7 cellular contexts compared by ENCODE assay signal in the genomic region with DNA sequence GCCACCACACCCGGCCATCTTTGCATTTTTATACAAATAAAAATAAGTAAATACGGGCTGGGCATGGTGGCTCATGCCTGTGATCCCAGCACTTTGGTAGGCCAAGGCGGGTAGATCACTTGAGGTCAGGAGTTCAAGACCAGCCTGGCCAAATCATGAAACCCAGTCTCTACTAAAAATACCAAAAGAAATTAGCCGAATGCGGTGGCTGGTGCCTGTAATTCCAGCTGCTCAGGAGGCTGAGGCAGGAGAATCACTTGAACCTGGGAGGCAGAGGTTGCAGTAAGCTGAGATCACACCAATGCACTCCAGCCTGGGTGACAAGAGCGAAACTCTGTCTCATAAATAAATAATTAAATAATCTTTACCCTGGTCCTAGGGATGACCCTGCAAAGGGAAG. TPM values are rescaled to one million over a fixed set of nuclear protein-coding genes. Genes with fewer than 3 reads are reported as not detected.
DNase-seq lines count a peak whose midpoint lies in the region; ATAC-seq and TF ChIP-seq lines count a peak whose summit lies in the region.
"Not testable (repeated sequence)": the region's sequence is repeated elsewhere in the genome, so short reads cannot be mapped to it uniquely, and the experiment has no call there.

No MANE protein-coding gene starts in this region.

- H3K9me3 ChIP-seq in Panc1 (ENCODE audit: control insufficient read depth, insufficient read depth, low read depth, low read length); RWPE2 (ENCODE audit: severe bottlenecking); endodermal cell (ENCODE audit: control insufficient read depth, low read length); right lobe of liver; stomach: not testable (repeated sequence)

- ATAC-seq in Panc1; RWPE2 (ENCODE audit: low read depth); activated naive CD8-positive, alpha-beta T cell treated with anti-CD3 and anti-CD28 coated beads, Interleukin-2, amount 10 ng/mL, durations not matched to agents 7 days and 5 days (ENCODE audit: low read depth); right lobe of liver: not testable (repeated sequence)

- not testable (repeated sequence) for H3K36me3 ChIP-seq in Panc1 (ENCODE audit: control insufficient read depth, insufficient read depth, low read length); RWPE2 (ENCODE audit: low read depth); endodermal cell (ENCODE audit: control insufficient read depth, insufficient read depth, low read length); right lobe of liver; stomach

- H3K4me3 Mint-ChIP-seq in activated naive CD8-positive, alpha-beta T cell treated with anti-CD3 and anti-CD28 coated beads, Interleukin-2, amount 10 ng/mL, durations not matched to agents 7 days and 5 days; endodermal cell: not testable (repeated sequence)

- not testable (repeated sequence) for H3K4me3 ChIP-seq in Panc1 (ENCODE audit: low read depth in 2 of 2, low read length in 2 of 2); RWPE2 (ENCODE audit: severe bottlenecking); endodermal cell (ENCODE audit: low read length); right lobe of liver; stomach

- not testable (repeated sequence) for H3K9ac ChIP-seq in endodermal cell (ENCODE audit: extremely low read depth, low read length, poor library complexity, severe bottlenecking)

- not testable (repeated sequence) for H3K27ac Mint-ChIP-seq in activated naive CD8-positive, alpha-beta T cell treated with anti-CD3 and anti-CD28 coated beads, Interleukin-2, amount 10 ng/mL, durations not matched to agents 7 days and 5 days; endodermal cell

- H3K9me3 Mint-ChIP-seq in activated naive CD8-positive, alpha-beta T cell treated with anti-CD3 and anti-CD28 coated beads, Interleukin-2, amount 10 ng/mL, durations not matched to agents 7 days and 5 days; endodermal cell: not testable (repeated sequence)

- H3K27me3 ChIP-seq in Panc1 (ENCODE audit: control insufficient read depth, insufficient read depth, low read length); RWPE2 (ENCODE audit: insufficient read depth, poor library complexity, severe bottlenecking); endodermal cell (ENCODE audit: control insufficient read depth, insufficient read depth, low read length, poor library complexity, severe bottlenecking); right lobe of liver; stomach: not testable (repeated sequence)

- peak overlapping the region; percentile 100 for H3K27ac ChIP-seq in Panc1 (ENCODE audit: low read length)
- not testable (repeated sequence) for H3K27ac ChIP-seq in RWPE2 (ENCODE audit: poor library complexity, severe bottlenecking); endodermal cell (ENCODE audit: low read depth, low read length); right lobe of liver; stomach

- BruUV-seq in Panc1 (replicated peaks; lab: Mats Ljungman, UMichigan): not testable (repeated sequence)

- peaks cover 47% of the 10 kb centered on the region for H3K4me1 ChIP-seq in Panc1 (ENCODE audit: control insufficient read depth, insufficient read depth, low read length)
- peaks cover 24% of the 10 kb centered on the region for H3K4me1 ChIP-seq in RWPE2 (ENCODE audit: insufficient read depth, poor library complexity, severe bottlenecking)
- H3K4me1 ChIP-seq in endodermal cell (ENCODE audit: control insufficient read depth, insufficient read depth, low read length); right lobe of liver: not testable (repeated sequence)
- peaks cover 6 to 29% (median 12%) of the 10 kb centered on the region in 4 donors for H3K4me1 ChIP-seq in stomach

- DNase-seq in Panc1 (ENCODE audit: low read depth, low spot score): not testable (repeated sequence)
- peak; percentile 42 for DNase-seq in RWPE2 (ENCODE audit: low spot score)
- DNase-seq in activated naive CD8-positive, alpha-beta T cell treated with anti-CD3 and anti-CD28 coated beads, Interleukin-2, amount 10 ng/mL, durations not matched to agents 7 days and 5 days: peak; percentile 5
- DNase-seq in endodermal cell: peak; percentile 24
- DNase-seq in right lobe of liver: peak in 2 of 3 donors; percentile 11 to 24
- peak; percentile 9 for DNase-seq in posterior vena cava (ENCODE audit: low spot score)
- DNase-seq in stomach: peak; percentile 25

- TF ChIP-seq POLR2A in right lobe of liver (IDR thresholded peaks at IDR 0.05); stomach (IDR thresholded peaks at IDR 0.05): not testable (repeated sequence)

- POLR2A ChIA-PET in Panc1 (lab: Charles Lee): not testable (repeated sequence)
- POLR2A ChIA-PET in activated naive CD8-positive, alpha-beta T cell treated with anti-CD3 and anti-CD28 coated beads, Interleukin-2, amount 10 ng/mL, durations not matched to agents 7 days and 5 days (lab: Charles Lee): interaction anchor here (0.7 kb wide), 1 partner anchor 43 kb away, joined by 3 read pairs; no protein-coding TSS in a partner anchor

- not testable (repeated sequence) for H3K36me3 Mint-ChIP-seq in activated naive CD8-positive, alpha-beta T cell treated with anti-CD3 and anti-CD28 coated beads, Interleukin-2, amount 10 ng/mL, durations not matched to agents 7 days and 5 days; endodermal cell (ENCODE audit: low read depth)

- H3K4me1 Mint-ChIP-seq in activated naive CD8-positive, alpha-beta T cell treated with anti-CD3 and anti-CD28 coated beads, Interleukin-2, amount 10 ng/mL, durations not matched to agents 7 days and 5 days: peaks cover 18% of the 10 kb centered on the region
- peaks cover 19% of the 10 kb centered on the region for H3K4me1 Mint-ChIP-seq in endodermal cell

- 95 to 100% methylated on average over 3 to 5 of the region's 6 CpGs for WGBS in endodermal cell (ENCODE audit: insufficient coverage in 1 of 2, insufficient read length in 1 of 2), 2 experiments
- 93% methylated on average over 5 of the region's 6 CpGs for WGBS in right lobe of liver (ENCODE audit: insufficient coverage, low coverage, low lambda C conversion rate, missing lambda C conversion rate)
- 82 to 90% (median 89%) methylated on average over 6 of the region's 6 CpGs for WGBS in stomach, 5 donors

- in situ Hi-C loops in Panc1 (cut with HindIII; ENCODE audit: low pct_unique_long_range_greater_than_20kb, low sequenced_read_pairs): not testable (repeated sequence)

- intact Hi-C loops in Panc1 (cut with micrococcal nuclease; ENCODE audit: unreplicated experiment); right lobe of liver (cut with DNase I); posterior vena cava (cut with DNase I); stomach (cut with DNase I; ENCODE audit: low total_unique reads): not testable (repeated sequence)

- TF ChIP-seq CTCF in Panc1 (IDR thresholded peaks at IDR 0.05); RWPE2 (IDR thresholded peaks at IDR 0.05; ENCODE audit: poor library complexity, severe bottlenecking); endodermal cell (conservative IDR thresholded peaks at IDR 0.05); right lobe of liver (IDR thresholded peaks at IDR 0.05); stomach (IDR thresholded peaks at IDR 0.05): not testable (repeated sequence)

- not testable (repeated sequence) for H3K27me3 Mint-ChIP-seq in activated naive CD8-positive, alpha-beta T cell treated with anti-CD3 and anti-CD28 coated beads, Interleukin-2, amount 10 ng/mL, durations not matched to agents 7 days and 5 days; endodermal cell (ENCODE audit: insufficient read depth)

- CTCF ChIA-PET in Panc1 (lab: Charles Lee): interaction anchor here (0.5 kb wide), 1 partner anchor 170 kb away, joined by 7 read pairs; no protein-coding TSS in a partner anchor

- TF ChIP-seq EP300 in stomach (IDR thresholded peaks at IDR 0.05): not testable (repeated sequence)

RNA-seq across cellular contexts. Expression of a gene that starts 22.9 kb away (rescaled TPM):
- 210 TPM for total RNA-seq in Panc1 (2021; ENCODE audit: unreplicated experiment)
- polyA plus RNA-seq in Panc1 (2012; ENCODE audit: insufficient read length): 80.1 TPM
- 100 to 1,000 TPM; 133 to 144 TPM for total RNA-seq in activated naive CD8-positive, alpha-beta T cell treated with anti-CD3 and anti-CD28 coated beads, Interleukin-2, amount 10 ng/mL, durations not matched to agents 7 days and 5 days
- 100 to 1,000 TPM; 100 to 123 TPM for total RNA-seq in endodermal cell
- polyA plus RNA-seq in endodermal cell (2013, experiment 1 of 2): 45.7 TPM
- polyA plus RNA-seq in endodermal cell (2013, experiment 2 of 2): 46.1 TPM
- 10 to 100 TPM; 11.3 to 27.1 (median 15.8) TPM for total RNA-seq in right lobe of liver
- total RNA-seq in posterior vena cava: 10 to 100 TPM; 18.4 to 22.7 TPM
- 10 to 100 TPM; 24.3 to 40.2 (median 31.7) TPM for total RNA-seq in stomach
- polyA plus RNA-seq in stomach: 1 to 10 TPM; 6.3 to 9.6 (median 7.1) TPM
